8 cellular contexts compared by ENCODE assay signal in genomic region chr10:79685044-79685685, GRCh38. TPM values are rescaled to one million over a fixed set of nuclear protein-coding genes. Genes with fewer than 3 reads are reported as not detected.
DNase-seq lines count a peak whose midpoint lies in the region; ATAC-seq and TF ChIP-seq lines count a peak whose summit lies in the region.
"Not testable (repeated sequence)": the region's sequence is repeated elsewhere in the genome, so short reads cannot be mapped to it uniquely, and the experiment has no call there.

No MANE protein-coding gene starts in this region.

- not testable (repeated sequence) for H3K9me3 ChIP-seq in right lobe of liver

- H3K4me3 ChIP-seq in right lobe of liver: not testable (repeated sequence)

- intact Hi-C loops in right lobe of liver (cut with DNase I): not testable (repeated sequence)

- TF ChIP-seq POLR2A in right lobe of liver (IDR thresholded peaks at IDR 0.05): not testable (repeated sequence)

- WGBS in right lobe of liver (ENCODE audit: insufficient coverage, low coverage, low lambda C conversion rate, missing lambda C conversion rate): 69% methylated on average over 9 of the region's 21 CpGs

- DNase-seq in DMS153 treated with DMSO at 0.1 percent for 48 hours (lab: John Stamatoyannopoulos, UW; ENCODE audit: unreplicated experiment): peak; percentile 27
- DNase-seq in NK-92 treated with Interleukin-12 subunit alpha and Interleukin-12 subunit beta, amount 100 ng/mL, for 24 hours (lab: John Stamatoyannopoulos, UW): peak; percentile 18
- peak; percentile 15 for DNase-seq in activated CD4-positive, alpha-beta T cell treated with anti-CD3 and anti-CD28 coated beads, Interleukin-2, amount 50 U/mL, for 4 hours
- peak; percentile 30 for DNase-seq in central memory CD4-positive, alpha-beta T cell
- peak in 2 of 3 donors; percentile 50 to 77 for DNase-seq in right lobe of liver
- DNase-seq in stimulated activated CD8-positive, alpha-beta memory T cell treated with anti-CD3 and anti-CD28 coated beads, Interleukin-4, amount 100 ng/mL, for 4 hours (ENCODE audit: low read depth in 2 of 2, low spot score in 1 of 2): peak; percentile 6 to 37

- TF ChIP-seq CTCF in right lobe of liver (IDR thresholded peaks at IDR 0.05): not testable (repeated sequence)

- H3K36me3 ChIP-seq in right lobe of liver: not testable (repeated sequence)

- H3K27ac ChIP-seq in right lobe of liver: not testable (repeated sequence)

- H3K27me3 ChIP-seq in right lobe of liver: not testable (repeated sequence)

- not testable (repeated sequence) for H3K4me1 ChIP-seq in right lobe of liver

- ATAC-seq in GM21423 (IDR thresholded peaks at IDR 0.05; ENCODE audit: unreplicated experiment) (peak; percentile 71), HG03439 (IDR thresholded peaks at IDR 0.05; ENCODE audit: unreplicated experiment) (peak; percentile 83), right lobe of liver (peak; percentile 45 to 88 (median 74))

RNA-seq across cellular contexts. Expression of gene NUTM2B, which starts 17.9 kb away (rescaled TPM):
- total RNA-seq in right lobe of liver: under 1 TPM; 0.16 to 0.51 (median 0.31) TPM
